8 cellular contexts compared by ENCODE assay signal in the genomic region with DNA sequence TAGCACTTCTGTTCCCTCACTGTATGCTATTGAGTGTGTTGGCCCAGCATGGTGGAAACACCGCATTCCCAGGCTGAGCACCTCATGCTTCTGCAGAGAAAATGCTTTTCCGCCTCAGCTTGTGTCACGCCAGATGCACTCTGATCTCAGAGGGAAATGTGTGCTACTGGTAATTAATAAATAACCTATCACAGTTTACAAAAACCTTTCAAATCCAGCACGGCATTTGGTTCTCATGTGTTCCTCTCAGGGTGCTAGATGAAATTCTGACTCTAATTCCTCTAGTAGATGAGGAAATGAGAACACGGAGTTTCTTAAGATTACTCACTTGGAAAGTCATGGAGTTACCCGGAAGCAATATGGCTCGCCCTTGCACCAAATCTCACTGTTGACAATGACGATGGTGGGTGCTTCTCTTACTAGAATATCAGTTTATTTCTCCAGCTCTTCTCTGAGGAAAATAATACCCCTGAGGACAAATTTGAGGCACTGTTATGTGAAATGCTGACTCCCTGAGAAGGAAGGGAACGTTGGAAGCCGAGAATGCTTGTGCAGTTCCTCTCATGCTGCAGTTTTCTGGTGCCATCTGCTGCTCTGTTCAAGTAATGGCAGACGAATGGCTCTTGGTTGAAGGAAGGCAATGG.
DNase-seq lines count a peak whose midpoint lies in the region; ATAC-seq and TF ChIP-seq lines count a peak whose summit lies in the region.

No MANE protein-coding gene starts in this region.

- H4K20me1 ChIP-seq in BLaER1: no peaks in the 10 kb centered on the region

- peaks cover 25% of the 10 kb centered on the region for H3K27me3 Mint-ChIP-seq in T-helper 17 cell

- no peaks in the 10 kb centered on the region for H3K27me3 ChIP-seq in BLaER1

- no peak overlapping the region for H3K4me3 Mint-ChIP-seq in T-helper 17 cell

- peaks cover 3% of the 10 kb centered on the region for H3K4me1 Mint-ChIP-seq in T-helper 17 cell

- H3K4me2 ChIP-seq in BLaER1: peak overlapping the region; percentile 35

- no peak overlapping the region for H3K9ac ChIP-seq in BLaER1

- H3K36me3 ChIP-seq in BLaER1: no peaks in the 10 kb centered on the region

- 0 out of 2 replicates have a peak, but pooled peaks cover 5% of the 10 kb centered on the region for H3K4me1 ChIP-seq in BLaER1

- H3K36me3 Mint-ChIP-seq in T-helper 17 cell (ENCODE audit: low read depth): no peaks in the 10 kb centered on the region

- DNase-seq in NCI-H146 treated with DMSO at 0.1 percent for 48 hours (lab: John Stamatoyannopoulos, UW; ENCODE audit: unreplicated experiment): peak; percentile 60
- peak in 1 of 3 donors; percentile 12 for DNase-seq in T-helper 17 cell
- DNase-seq in effector CD8-positive, alpha-beta T cell (lab: John Stamatoyannopoulos, UW): peak; percentile 7
- peak; percentile 92 for DNase-seq in medulla oblongata (ENCODE audit: extremely low spot score)
- peak in 40 of 49 donors; percentile 1 to 68 (median 36) for DNase-seq in substantia nigra (lab: John Stamatoyannopoulos, UW)

- peak overlapping the region; percentile 34; the same call in 1 of the 2 replicates for H3K4me3 ChIP-seq in BLaER1

- TF ChIP-seq POLR2A in GM18505 (IDR thresholded peaks at IDR 0.05; ENCODE audit: borderline replicate concordance, extremely low read depth, insufficient read depth, insufficient read length): no peak

- no peak overlapping the region for H3K27ac Mint-ChIP-seq in T-helper 17 cell

- H3K27ac ChIP-seq in BLaER1 (0 out of 2 replicates have a peak overlapping the region, but pooled peaks have one; percentile 5), substantia nigra (ENCODE audit: low read depth, low read length, poor library complexity, severe bottlenecking) (no peak overlapping the region)

- ATAC-seq in GM18505 (IDR thresholded peaks at IDR 0.05; ENCODE audit: unreplicated experiment): peak; percentile 51
- ATAC-seq in HG02884 (IDR thresholded peaks at IDR 0.05; ENCODE audit: unreplicated experiment): peak; percentile 75
- peak; percentile 57 for ATAC-seq in T-helper 17 cell

- H3K9me3 ChIP-seq in BLaER1 (no peaks in the 10 kb centered on the region), T-helper 17 cell (ENCODE audit: control insufficient read depth, low read length, poor library complexity, severe bottlenecking) (no peaks in the 10 kb centered on the region)
